8 cellular contexts compared by ENCODE assay signal in the genomic region with DNA sequence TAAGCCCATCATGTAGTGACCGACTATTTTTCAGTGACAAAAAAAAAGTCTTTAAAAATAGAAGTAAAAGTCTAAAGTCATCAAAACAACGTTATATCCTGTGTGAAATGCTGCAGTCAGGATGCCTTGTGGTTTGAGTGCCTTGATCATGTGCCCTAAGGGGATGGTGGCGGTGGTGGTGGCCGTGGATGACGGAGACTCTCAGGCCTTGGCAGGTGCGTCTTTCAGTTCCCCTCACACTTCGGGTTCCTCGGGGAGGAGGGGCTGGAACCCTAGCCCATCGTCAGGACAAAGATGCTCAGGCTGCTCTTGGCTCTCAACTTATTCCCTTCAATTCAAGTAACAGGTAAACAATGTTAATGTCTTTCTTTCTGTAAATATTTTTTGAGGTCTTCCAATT. TPM values are rescaled to one million over a fixed set of nuclear protein-coding genes. Genes with fewer than 3 reads are reported as not detected.
DNase-seq lines count a peak whose midpoint lies in the region; ATAC-seq and TF ChIP-seq lines count a peak whose summit lies in the region.

A gene (plus strand): TSS at position 237 of the 400 bp plus-strand sequence. CDS start 58 bp downstream, at position 295.

- H4K20me1 ChIP-seq in PC-3 (ENCODE audit: low read length) = no peaks in the 10 kb centered on the region

- H3K27ac Mint-ChIP-seq in activated CD4-positive, alpha-beta memory T cell treated with anti-CD3 and anti-CD28 coated beads for 36 hours = peak within 1 kb of the TSS; percentile 99

- intact Hi-C loops in activated CD4-positive, alpha-beta memory T cell treated with anti-CD3 and anti-CD28 coated beads for 36 hours (cut with micrococcal nuclease) = loop anchor here (1.0 to 5.0 kb wide), 3 partner anchors 12 to 224 kb away; a partner anchor contains a TSS
- intact Hi-C loops in left lung (cut with DNase I) (no loop called here), PC-3 (cut with micrococcal nuclease) (no loop called here)

- H3F3A ChIP-seq in PC-3 (ENCODE audit: low read length, unreplicated experiment) = no peaks in the 10 kb centered on the region

- peaks cover 61% of the 10 kb centered on the region for H3K36me3 Mint-ChIP-seq in activated CD4-positive, alpha-beta memory T cell treated with anti-CD3 and anti-CD28 coated beads for 36 hours

- peaks cover 49% of the 10 kb centered on the region for H3K4me1 Mint-ChIP-seq in activated CD4-positive, alpha-beta memory T cell treated with anti-CD3 and anti-CD28 coated beads for 36 hours (ENCODE audit: low read depth)

- no peaks in the 10 kb centered on the region for H3K27me3 Mint-ChIP-seq in activated CD4-positive, alpha-beta memory T cell treated with anti-CD3 and anti-CD28 coated beads for 36 hours

- no peaks in the 10 kb centered on the region for H3K4me1 ChIP-seq in left lung
- no peaks in the 10 kb centered on the region for H3K4me1 ChIP-seq in PC-3 (ENCODE audit: insufficient read depth, low read length)

- ATAC-seq in HG03196 (IDR thresholded peaks at IDR 0.05; ENCODE audit: unreplicated experiment) (peak; percentile 99), left lung (peak; percentile 59), PC-3 (no peak)

- H3K27me3 ChIP-seq in left lung (no peaks in the 10 kb centered on the region), PC-3 (ENCODE audit: low read length) (no peaks in the 10 kb centered on the region)

- H3K9me2 ChIP-seq in PC-3 (replicated peaks; ENCODE audit: low read length) = no peaks in the 10 kb centered on the region

- no peaks in the 10 kb centered on the region for H3K36me3 ChIP-seq in left lung
- H3K36me3 ChIP-seq in PC-3 (ENCODE audit: low read depth, low read length) = no peaks in the 10 kb centered on the region

- CTCF ChIA-PET in activated CD4-positive, alpha-beta memory T cell treated with anti-CD3 and anti-CD28 coated beads for 36 hours (lab: Charles Lee) = interaction anchor here (0.7 to 3.0 kb wide), 8 partner anchors 9 to 109 kb away, joined by 3 to 16 read pairs (median 4); no protein-coding TSS in a partner anchor
- CTCF ChIA-PET in PC-3 (lab: Charles Lee) = no interaction called here

- H3K4me2 ChIP-seq in PC-3 (ENCODE audit: low read length) = no peak within 1 kb of the TSS

- H3K4me3 ChIP-seq in left lung = peak within 1 kb of the TSS in 1 of 2 donors; percentile 2
- H3K4me3 ChIP-seq in PC-3 (ENCODE audit: low read length) = no peak within 1 kb of the TSS

- POLR2A ChIA-PET in activated CD4-positive, alpha-beta memory T cell treated with anti-CD3 and anti-CD28 coated beads for 36 hours (lab: Charles Lee) = interaction anchor here (0.7 to 11.1 kb wide), 27 partner anchors 9 to 237 kb away, joined by 3 to 196 read pairs (median 7); a partner anchor contains a TSS
- POLR2A ChIA-PET in PC-3 (lab: Charles Lee; ENCODE audit: unreplicated experiment) = no interaction called here

- H3K4me3 Mint-ChIP-seq in activated CD4-positive, alpha-beta memory T cell treated with anti-CD3 and anti-CD28 coated beads for 36 hours = peak within 1 kb of the TSS; percentile 86

- BruUV-seq in PC-3 (replicated peaks; lab: Mats Ljungman, UMichigan) = no TSS peak

- peak; percentile 85 for DNase-seq in GM19240 (ENCODE audit: insufficient read length, low spot score)
- DNase-seq in activated CD4-positive, alpha-beta memory T cell treated with anti-CD3 and anti-CD28 coated beads for 36 hours = peak; percentile 97
- DNase-seq in left lung = peak in 1 of 2 donors; percentile 61
- DNase-seq in stimulated activated naive CD4-positive, alpha-beta T cell treated with Interleukin-2 at 50 U/mL for 16 hours (lab: John Stamatoyannopoulos, UW) = peak; percentile 90
- DNase-seq in PC-3 = no peak
- no peak for DNase-seq in D341Med (ENCODE audit: low spot score)
- DNase-seq in retina = no peak

- H2AFZ ChIP-seq in PC-3 (ENCODE audit: low read length) = no peak within 1 kb of the TSS

- no peak for TF ChIP-seq CTCF in left lung (IDR thresholded peaks at IDR 0.05)
- TF ChIP-seq CTCF in PC-3 (conservative IDR thresholded peaks at IDR 0.05; ENCODE audit: low read depth, low read length) = no peak

- peaks cover 0 to 5% of the 10 kb centered on the region in 2 donors for H3K9me3 ChIP-seq in left lung
- H3K9me3 ChIP-seq in PC-3 (ENCODE audit: low read length) = no peaks in the 10 kb centered on the region

- H3K27ac ChIP-seq in left lung (no peak within 1 kb of the TSS), PC-3 (ENCODE audit: low read length) (no peak within 1 kb of the TSS)

- peaks cover 15% of the 10 kb centered on the region for H3K9me3 Mint-ChIP-seq in activated CD4-positive, alpha-beta memory T cell treated with anti-CD3 and anti-CD28 coated beads for 36 hours

- H3K9ac ChIP-seq in PC-3 (ENCODE audit: low read length) = no peak within 1 kb of the TSS

- H3K79me2 ChIP-seq in PC-3 (ENCODE audit: low read length) = no peaks in the 10 kb centered on the region

RNA-seq across cellular contexts. Expression of the gene that starts here (rescaled TPM):
- total RNA-seq in activated CD4-positive, alpha-beta memory T cell treated with anti-CD3 and anti-CD28 coated beads for 36 hours = 100 to 1,000 TPM; 279 to 285 TPM
- 1 to 10 TPM; 1.3 to 2.4 TPM for total RNA-seq in left lung
- total RNA-seq in PC-3 (2014; rRNA removed) = not detected in 2 replicates

Comparison
In these comparisons a context has a peak if more than half of its experiments do, and no peak if none do; other contexts are left out.
1. RNA of the gene that starts here (total RNA-seq): 279 to 285 TPM in activated CD4-positive, alpha-beta memory T cell treated with anti-CD3 and anti-CD28 coated beads for 36 hours; 1.3 to 2.4 TPM in left lung and not detected in PC-3; every median in the first group is over 10 times any median in the second.
2. DNase-seq: peak in GM19240 (single experiment), activated CD4-positive, alpha-beta memory T cell treated with anti-CD3 and anti-CD28 coated beads for 36 hours (single experiment) and stimulated activated naive CD4-positive, alpha-beta T cell treated with Interleukin-2 at 50 U/mL for 16 hours (single experiment); none in PC-3 (single experiment), D341Med (single experiment) and retina (single experiment).